1 cellular context compared by ENCODE assay signal in the genomic region with DNA sequence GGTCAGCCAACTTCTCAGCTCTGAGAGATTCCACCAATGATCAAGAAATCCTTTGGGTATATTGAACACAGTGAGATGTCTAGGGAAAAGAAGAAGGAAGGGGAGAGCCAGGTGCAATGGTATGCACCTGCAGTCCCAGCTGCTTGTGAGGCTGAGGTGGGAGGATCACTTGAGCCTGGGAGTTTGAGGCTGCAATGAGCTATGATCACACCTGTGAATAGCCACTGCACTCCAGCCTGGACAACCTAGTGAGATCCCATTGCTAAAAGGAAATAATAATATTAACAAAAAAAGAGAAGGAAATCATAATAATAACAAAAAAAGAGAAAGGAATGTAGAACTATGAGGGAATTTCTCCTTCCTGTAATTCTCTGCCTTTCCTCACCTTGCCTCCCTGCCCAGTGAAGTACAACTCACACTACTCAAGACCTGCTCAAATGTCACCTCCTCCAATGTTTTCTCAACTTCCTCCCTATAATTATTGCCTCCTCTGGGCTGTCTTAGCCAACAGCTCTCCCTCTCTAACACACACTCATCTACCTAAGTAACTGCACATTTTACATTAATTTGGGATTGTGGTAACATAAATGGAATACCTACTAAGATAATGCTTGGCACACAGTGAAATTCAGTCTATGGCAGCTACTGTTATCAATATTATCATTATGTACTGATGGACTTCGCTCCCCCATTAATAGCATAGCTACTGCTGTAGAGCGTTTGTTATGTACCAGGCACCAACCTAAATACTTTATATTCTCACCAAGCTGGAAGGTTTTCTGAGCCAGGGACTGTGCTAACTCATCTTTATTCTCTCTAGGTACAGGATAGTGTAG.
TF ChIP-seq lines count a peak whose summit lies in the region.

No MANE protein-coding gene starts in this region.

TF ChIP-seq in K562, 482 proteins besides CTCF, POLR2A, EP300 and RAD21:
- peak; percentile 32 for TF ChIP-seq RBM25 (IDR thresholded peaks at IDR 0.05; ENCODE audit: low read depth, low read length, severe bottlenecking)
- TF ChIP-seq, protein P1, sequence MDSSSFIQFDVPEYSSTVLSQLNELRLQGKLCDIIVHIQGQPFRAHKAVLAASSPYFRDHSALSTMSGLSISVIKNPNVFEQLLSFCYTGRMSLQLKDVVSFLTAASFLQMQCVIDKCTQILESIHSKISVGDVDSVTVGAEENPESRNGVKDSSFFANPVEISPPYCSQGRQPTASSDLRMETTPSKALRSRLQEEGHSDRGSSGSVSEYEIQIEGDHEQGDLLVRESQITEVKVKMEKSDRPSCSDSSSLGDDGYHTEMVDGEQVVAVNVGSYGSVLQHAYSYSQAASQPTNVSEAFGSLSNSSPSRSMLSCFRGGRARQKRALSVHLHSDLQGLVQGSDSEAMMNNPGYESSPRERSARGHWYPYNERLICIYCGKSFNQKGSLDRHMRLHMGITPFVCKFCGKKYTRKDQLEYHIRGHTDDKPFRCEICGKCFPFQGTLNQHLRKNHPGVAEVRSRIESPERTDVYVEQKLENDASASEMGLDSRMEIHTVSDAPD (CRISPR knock-in tag; IDR thresholded peaks at IDR 0.05), result no peak
- TF ChIP-seq TCF7 (IDR thresholded peaks at IDR 0.05; ENCODE audit: borderline replicate concordance), result no peak
- no peak for TF ChIP-seq HMGN3 (IDR thresholded peaks at IDR 0.05; ENCODE audit: borderline replicate concordance, extremely low read depth, insufficient read length, low read depth, low read length)
- 0 out of 2 replicates have a peak, but pooled peaks have one; percentile 27 for TF ChIP-seq SP1 (CRISPR knock-in tag; IDR thresholded peaks at IDR 0.05)
- TF ChIP-seq ZNF121 (CRISPR knock-in tag; conservative IDR thresholded peaks at IDR 0.05), result peak; percentile 95
- TF ChIP-seq ZC3H8 (IDR thresholded peaks at IDR 0.05), result no peak
